8 cellular contexts compared by ENCODE assay signal in genomic region chr17:67378444-67379250, GRCh38. TPM values are rescaled to one million over a fixed set of nuclear protein-coding genes. Genes with fewer than 3 reads are reported as not detected.
DNase-seq lines count a peak whose midpoint lies in the region; ATAC-seq and TF ChIP-seq lines count a peak whose summit lies in the region.

No MANE protein-coding gene starts in this region.

- POLR2A ChIA-PET in AG04450 (lab: Yijun Ruan, JAX) = interaction anchor here (0.5 to 0.6 kb wide), 4 partner anchors 74 to 440 kb away, joined by 3 to 8 read pairs (median 3); no protein-coding TSS in a partner anchor
- POLR2A ChIA-PET in naive thymus-derived CD8-positive, alpha-beta T cell (lab: Charles Lee) = interaction anchor here (0.5 to 9.1 kb wide), 29 partner anchors 10 to 339 kb away, joined by 3 to 240 read pairs (median 9); partner anchors contain the start of genes NOL11 and PSMD12

- peaks cover 13% of the 10 kb centered on the region; the same call in 1 of the 2 replicates for H3K4me1 ChIP-seq in HUES64 (ENCODE audit: insufficient read depth, low read length)

- H3K27ac Mint-ChIP-seq in activated T-helper 1 cell treated with anti-CD3 and anti-CD28 coated beads, Interleukin-12 subunit alpha, Interleukin-12 subunit beta, Interleukin-2, Interleukin-4 antibody, amounts not matched to agents 30 ng/mL and 10 ng/mL and 1 ng/mL, durations not matched to agents 14 hours and 24 hours and 36 hours = peak overlapping the region; percentile 87
- peak overlapping the region; percentile 82 to 98 (median 96) for H3K27ac Mint-ChIP-seq in naive thymus-derived CD8-positive, alpha-beta T cell

- in situ Hi-C loops in GM18951 (cut with MboI; ENCODE audit: low sequenced_read_pairs, unreplicated experiment) = loop anchor here (10.0 kb wide), 2 partner anchors 236 to 316 kb away; no protein-coding TSS in a partner anchor

- H3K9me3 ChIP-seq in AG04450 (ENCODE audit: control insufficient read depth, insufficient read depth, low read length) (no peaks in the 10 kb centered on the region; the same call in 1 of the 2 replicates), HUES64 (ENCODE audit: insufficient read depth, low read depth, low read length) (no peaks in the 10 kb centered on the region)

- peak; percentile 24 to 34 for ATAC-seq in naive thymus-derived CD8-positive, alpha-beta T cell

- 1% methylated on average over 72 of the region's 72 CpGs for WGBS in HUES64

- peaks cover 1% of the 10 kb centered on the region for H3K36me3 Mint-ChIP-seq in activated T-helper 1 cell treated with anti-CD3 and anti-CD28 coated beads, Interleukin-12 subunit alpha, Interleukin-12 subunit beta, Interleukin-2, Interleukin-4 antibody, amounts not matched to agents 30 ng/mL and 10 ng/mL and 1 ng/mL, durations not matched to agents 14 hours and 24 hours and 36 hours (ENCODE audit: low read depth)
- peaks cover 0 to 23% (median 3%) of the 10 kb centered on the region in 3 donors for H3K36me3 Mint-ChIP-seq in naive thymus-derived CD8-positive, alpha-beta T cell

- intact Hi-C loops in activated T-helper 1 cell treated with anti-CD3 and anti-CD28 coated beads, Interleukin-12 subunit alpha, Interleukin-12 subunit beta, Interleukin-2, Interleukin-4 antibody, amounts not matched to agents 30 ng/mL and 10 ng/mL and 1 ng/mL, durations not matched to agents 14 hours and 24 hours and 36 hours (cut with micrococcal nuclease) = loop anchor here (1.0 to 5.0 kb wide), 8 partner anchors 9 to 1949 kb away; partner anchors contain the start of genes ABCA5 and NOL11

- peaks cover 9% of the 10 kb centered on the region; the same call in 1 of the 2 replicates for H3K36me3 ChIP-seq in HUES64 (ENCODE audit: insufficient read depth, low read length)

- peaks cover 2% of the 10 kb centered on the region for H3K27me3 Mint-ChIP-seq in activated T-helper 1 cell treated with anti-CD3 and anti-CD28 coated beads, Interleukin-12 subunit alpha, Interleukin-12 subunit beta, Interleukin-2, Interleukin-4 antibody, amounts not matched to agents 30 ng/mL and 10 ng/mL and 1 ng/mL, durations not matched to agents 14 hours and 24 hours and 36 hours (ENCODE audit: insufficient read depth)
- no peaks in the 10 kb centered on the region for H3K27me3 Mint-ChIP-seq in naive thymus-derived CD8-positive, alpha-beta T cell

- H3K4me3 ChIP-seq in AG04450 (ENCODE audit: low read depth, low read length) (peak overlapping the region; percentile 79), HUES64 (ENCODE audit: low read length) (peak overlapping the region; percentile 80)

- H3K9me3 Mint-ChIP-seq in activated T-helper 1 cell treated with anti-CD3 and anti-CD28 coated beads, Interleukin-12 subunit alpha, Interleukin-12 subunit beta, Interleukin-2, Interleukin-4 antibody, amounts not matched to agents 30 ng/mL and 10 ng/mL and 1 ng/mL, durations not matched to agents 14 hours and 24 hours and 36 hours = no peaks in the 10 kb centered on the region
- H3K9me3 Mint-ChIP-seq in naive thymus-derived CD8-positive, alpha-beta T cell = no peaks in the 10 kb centered on the region

- DNase-seq in AG04450 (ENCODE audit: low read depth, low spot score) (peak; percentile 44), OCI-M1 (lab: John Stamatoyannopoulos, UW) (peak; percentile 77), fibroblast of gingiva (ENCODE audit: low read depth) (peak; percentile 82)
- peak; percentile 77 for DNase-seq in activated T-helper 1 cell treated with anti-CD3 and anti-CD28 coated beads, Interleukin-12 subunit alpha, Interleukin-12 subunit beta, Interleukin-2, Interleukin-4 antibody, amounts not matched to agents 30 ng/mL and 10 ng/mL and 1 ng/mL, durations not matched to agents 14 hours and 24 hours and 36 hours (ENCODE audit: low spot score)
- DNase-seq in naive thymus-derived CD8-positive, alpha-beta T cell = peak; percentile 70 to 89 (median 85)
- peak; percentile 72 to 88 (median 74) for DNase-seq in stimulated activated naive CD4-positive, alpha-beta T cell (lab: John Stamatoyannopoulos, UW)

- CTCF ChIA-PET in AG04450 (lab: Charles Lee) = interaction anchor here (0.5 to 7.6 kb wide), 34 partner anchors 8 to 619 kb away, joined by 3 to 126 read pairs (median 4); no protein-coding TSS in a partner anchor

- H3K27ac ChIP-seq in AG04450 (ENCODE audit: low read depth, low read length) (peak overlapping the region; percentile 47), HUES64 (ENCODE audit: low read depth, low read length) (peak overlapping the region; percentile 89)

- peak overlapping the region; percentile 92 for H3K4me3 Mint-ChIP-seq in activated T-helper 1 cell treated with anti-CD3 and anti-CD28 coated beads, Interleukin-12 subunit alpha, Interleukin-12 subunit beta, Interleukin-2, Interleukin-4 antibody, amounts not matched to agents 30 ng/mL and 10 ng/mL and 1 ng/mL, durations not matched to agents 14 hours and 24 hours and 36 hours
- H3K4me3 Mint-ChIP-seq in naive thymus-derived CD8-positive, alpha-beta T cell = peak overlapping the region; percentile 86 to 99 (median 94)

- peak overlapping the region; percentile 86 for H3K9ac ChIP-seq in HUES64 (ENCODE audit: low read depth, low read length)

- TF ChIP-seq POLR2A in GM18951 (IDR thresholded peaks at IDR 0.05; ENCODE audit: extremely low read depth, insufficient read depth, insufficient read length) = peak; percentile 40

- H3K27me3 ChIP-seq in AG04450 (ENCODE audit: control insufficient read depth, insufficient read depth, low read length) = no peaks in the 10 kb centered on the region
- no peaks in the 10 kb centered on the region for H3K27me3 ChIP-seq in HUES64 (ENCODE audit: insufficient read depth, low read length)

- peaks cover 35% of the 10 kb centered on the region for H3K4me1 Mint-ChIP-seq in activated T-helper 1 cell treated with anti-CD3 and anti-CD28 coated beads, Interleukin-12 subunit alpha, Interleukin-12 subunit beta, Interleukin-2, Interleukin-4 antibody, amounts not matched to agents 30 ng/mL and 10 ng/mL and 1 ng/mL, durations not matched to agents 14 hours and 24 hours and 36 hours (ENCODE audit: low read depth)
- H3K4me1 Mint-ChIP-seq in naive thymus-derived CD8-positive, alpha-beta T cell = peaks cover 29 to 63% (median 58%) of the 10 kb centered on the region in 4 donors

- peak; percentile 38 for TF ChIP-seq CTCF in AG04450 (IDR thresholded peaks at IDR 0.05; ENCODE audit: low read depth, low read length)

RNA-seq across cellular contexts. Expression of gene PITPNC1, which starts 1.6 kb away (rescaled TPM):
- polyA plus RNA-seq in AG04450 (2011; rRNA removed) = 7.5 and 9.1 TPM in 2 replicates
- 8.2 and 9.9 TPM in 2 replicates for polyA minus RNA-seq in AG04450 (2011; rRNA and poly(A)+ RNA removed)
- polyA plus RNA-seq in HUES64 (2013, experiment 1 of 2) = 28.6 TPM
- 26.1 TPM for polyA plus RNA-seq in HUES64 (2013, experiment 2 of 2)
- 17.7 and 18.3 TPM in 2 replicates for total RNA-seq in activated T-helper 1 cell treated with anti-CD3 and anti-CD28 coated beads, Interleukin-12 subunit alpha, Interleukin-12 subunit beta, Interleukin-2, Interleukin-4 antibody, amounts not matched to agents 30 ng/mL and 10 ng/mL and 1 ng/mL, durations not matched to agents 14 hours and 24 hours and 36 hours
- 100 to 1,000 TPM; 128 to 133 TPM for total RNA-seq in naive thymus-derived CD8-positive, alpha-beta T cell
- 100 to 1,000 TPM; 119 to 159 (median 125) TPM for polyA plus RNA-seq in naive thymus-derived CD8-positive, alpha-beta T cell

RNA-seq across cellular contexts. Expression of gene PSMD12, which starts 12.3 kb away (rescaled TPM):
- polyA plus RNA-seq in AG04450 (2011; rRNA removed) = 31.5 and 42.1 TPM in 2 replicates
- 12.7 and 22.4 TPM in 2 replicates for polyA minus RNA-seq in AG04450 (2011; rRNA and poly(A)+ RNA removed)
- 71.3 TPM for polyA plus RNA-seq in HUES64 (2013, experiment 1 of 2)
- 62.6 TPM for polyA plus RNA-seq in HUES64 (2013, experiment 2 of 2)
- 87.4 TPM in 2 replicates for total RNA-seq in activated T-helper 1 cell treated with anti-CD3 and anti-CD28 coated beads, Interleukin-12 subunit alpha, Interleukin-12 subunit beta, Interleukin-2, Interleukin-4 antibody, amounts not matched to agents 30 ng/mL and 10 ng/mL and 1 ng/mL, durations not matched to agents 14 hours and 24 hours and 36 hours
- total RNA-seq in naive thymus-derived CD8-positive, alpha-beta T cell = 10 to 100 TPM; 44.6 to 45.4 TPM
- polyA plus RNA-seq in naive thymus-derived CD8-positive, alpha-beta T cell = 10 to 100 TPM; 32.0 to 33.0 (median 32.5) TPM

Comparison
In these comparisons a context has a peak if more than half of its experiments do, and no peak if none do; other contexts are left out.
1. Peak in every context shown above with its lines: DNase-seq, ATAC-seq, H3K4me3 ChIP-seq and H3K27ac ChIP-seq.